ENCODE assay signal across 15 cellular contexts in genomic region chr17:21170829-21171228, GRCh38. TPM values are rescaled to one million over a fixed set of nuclear protein-coding genes. Genes with fewer than 3 reads are reported as not detected.
DNase-seq lines count a peak whose midpoint lies in the region; ATAC-seq, FAIRE-seq and TF ChIP-seq lines count a peak whose summit lies in the region.
"Had no signal": no experiment of that assay in that cellular context is flagged by ENCODE, and none has a peak within 500 bp of the region (broad histone marks: within the 10 kb centered on the region; RNA-seq: fewer than 3 reads in every experiment).

No MANE protein-coding gene starts in this region.

- no peak overlapping the region for H3K4me2 ChIP-seq in astrocyte (ENCODE audit: low read length)

- peaks cover 4% of the 10 kb centered on the region for H3K79me2 ChIP-seq in astrocyte (ENCODE audit: insufficient read depth, low read length)

- no peak for FAIRE-seq in astrocyte (lab: Jason Lieb, UNC)

- H3K36me3 ChIP-seq in astrocyte (ENCODE audit: insufficient read depth, low read length) (peaks cover 3% of the 10 kb centered on the region), neutrophil (peaks cover 36% of the 10 kb centered on the region)
- H3K36me3 ChIP-seq: ovary had no signal

- no peak overlapping the region for H3K27ac ChIP-seq in astrocyte (ENCODE audit: low read depth, low read length)
- peak overlapping the region; percentile 46 for H3K27ac ChIP-seq in neutrophil
- H3K27ac ChIP-seq: ovary, Peyer's patch had no signal

- H3K9me3 ChIP-seq in astrocyte (ENCODE audit: insufficient read depth, low read depth, low read length) (no peaks in the 10 kb centered on the region), neutrophil (no peaks in the 10 kb centered on the region)
- H3K9me3 ChIP-seq: ovary, Peyer's patch had no signal

- TF ChIP-seq POLR2A in lower leg skin (IDR thresholded peaks at IDR 0.05) = no peak

- peaks cover 5% of the 10 kb centered on the region for H3K9me3 Mint-ChIP-seq in astrocyte (ENCODE audit: unreplicated experiment)
- H3K9me3 Mint-ChIP-seq: central memory CD8-positive, alpha-beta T cell; immature natural killer cell; stimulated activated naive CD8-positive, alpha-beta T cell treated with anti-CD3 and anti-CD28 coated beads, Interleukin-15, Interleukin-2, amounts not matched to agents 100 ng/mL and 50 ng/mL, for 24 hours had no signal

- 75 to 77% methylated on average over 8 of the region's 8 CpGs for WGBS in lower leg skin, 2 donors

- no peaks in the 10 kb centered on the region for H3K27me3 Mint-ChIP-seq in astrocyte (ENCODE audit: low read depth, unreplicated experiment)
- H3K27me3 Mint-ChIP-seq: central memory CD8-positive, alpha-beta T cell; stimulated activated naive CD8-positive, alpha-beta T cell treated with anti-CD3 and anti-CD28 coated beads, Interleukin-15, Interleukin-2, amounts not matched to agents 100 ng/mL and 50 ng/mL, for 24 hours had no signal

- peak; percentile 72 for DNase-seq in AG10803 (ENCODE audit: low read depth)
- DNase-seq in GM03348 (ENCODE audit: low spot score) = peak; percentile 48
- DNase-seq in astrocyte (ENCODE audit: low read depth) = peak; percentile 46
- DNase-seq in activated gamma-delta T cell treated with Interleukin-2 at 50 U/mL for 16 hours = no peak
- DNase-seq in SIG-M5 (lab: John Stamatoyannopoulos, UW) = no peak
- DNase-seq in lower leg skin (ENCODE audit: low spot score in 2 of 2) = no peak
- DNase-seq: DMS53, immature natural killer cell, NCI-H748 treated with DMSO at 0.1 percent for 48 hours, ovary, Peyer's patch had no signal

- no peak overlapping the region for H3K4me3 ChIP-seq in AG10803 (ENCODE audit: low read length)
- no peak overlapping the region for H3K4me3 ChIP-seq in astrocyte (ENCODE audit: insufficient read depth, low read depth, low read length)
- no peak overlapping the region for H3K4me3 ChIP-seq in neutrophil (ENCODE audit: low read depth in 1 of 2, low read length in 1 of 2)
- H3K4me3 ChIP-seq in lower leg skin (ENCODE audit: low read depth, poor library complexity, severe bottlenecking) = no peak overlapping the region
- H3K4me3 ChIP-seq: ovary, Peyer's patch had no signal

- no peaks in the 10 kb centered on the region for H3K4me1 ChIP-seq in astrocyte (ENCODE audit: insufficient read depth, low read length)
- peaks cover 9 to 13% of the 10 kb centered on the region in 2 experiments for H3K4me1 ChIP-seq in neutrophil (ENCODE audit: control insufficient read depth in 1 of 2, insufficient read depth in 1 of 2, low read depth in 1 of 2, low read length in 1 of 2)
- H3K4me1 ChIP-seq: Peyer's patch had no signal

- no peak overlapping the region for H3K27ac Mint-ChIP-seq in astrocyte (ENCODE audit: unreplicated experiment)

- peaks cover 3% of the 10 kb centered on the region for H4K20me1 ChIP-seq in astrocyte (ENCODE audit: insufficient read depth, low read length)

- TF ChIP-seq CTCF in AG10803 (conservative IDR thresholded peaks at IDR 0.05; ENCODE audit: low read length) (no peak), astrocyte (IDR thresholded peaks at IDR 0.05; ENCODE audit: insufficient read depth, low read depth, low read length) (no peak), neutrophil (IDR thresholded peaks at IDR 0.05) (no peak), lower leg skin (IDR thresholded peaks at IDR 0.05) (no peak)

- H2AFZ ChIP-seq in astrocyte (ENCODE audit: low read depth, low read length) = no peak overlapping the region

- H3K9ac ChIP-seq in astrocyte (ENCODE audit: low read length) = no peak overlapping the region

- H3K4me1 Mint-ChIP-seq in astrocyte (ENCODE audit: low read depth, unreplicated experiment) = peaks cover 11% of the 10 kb centered on the region

- no peak for ATAC-seq in HG03342 (IDR thresholded peaks at IDR 0.05; ENCODE audit: unreplicated experiment)

- intact Hi-C loops in lower leg skin (cut with DNase I; ENCODE audit: low total_unique reads) = no loop called here

- no peak overlapping the region for H3K4me3 Mint-ChIP-seq in astrocyte (ENCODE audit: unreplicated experiment)
- H3K4me3 Mint-ChIP-seq: central memory CD8-positive, alpha-beta T cell; immature natural killer cell; stimulated activated naive CD8-positive, alpha-beta T cell treated with anti-CD3 and anti-CD28 coated beads, Interleukin-15, Interleukin-2, amounts not matched to agents 100 ng/mL and 50 ng/mL, for 24 hours had no signal

- H3K36me3 Mint-ChIP-seq in astrocyte (ENCODE audit: low read depth, unreplicated experiment) = peaks cover 26% of the 10 kb centered on the region

- H3K27me3 ChIP-seq in astrocyte (ENCODE audit: insufficient read depth, low read length) (no peaks in the 10 kb centered on the region), neutrophil (no peaks in the 10 kb centered on the region)
- H3K27me3 ChIP-seq: ovary, Peyer's patch had no signal

RNA-seq across cellular contexts. Expression of gene TMEM11, which starts 43.1 kb away (rescaled TPM):
- 30.2 and 31.6 TPM in 2 replicates for total RNA-seq in astrocyte
- 10 to 100 TPM; 30.0 to 43.5 (median 37.0) TPM for total RNA-seq in lower leg skin

RNA-seq across cellular contexts. Expression of gene DHRS7B, which starts 44.1 kb away (rescaled TPM):
- total RNA-seq in astrocyte (15.5 and 17.2 TPM in 2 replicates), lower leg skin (10 to 100 TPM; 35.2 to 59.4 (median 39.6) TPM)

Comparison
In these comparisons a context has a peak if more than half of its experiments do, and no peak if none do; other contexts are left out.
1. DNase-seq: peak in AG10803 (single experiment), GM03348 (single experiment) and astrocyte (single experiment); none in activated gamma-delta T cell treated with Interleukin-2 at 50 U/mL for 16 hours (single experiment), SIG-M5 (single experiment) and lower leg skin (0 of 2).